In genomic region chr5:60529001-60529400, GRCh38 we compare ENCODE assay signal across 17 cellular contexts.
DNase-seq lines count a peak whose midpoint lies in the region; ATAC-seq and TF ChIP-seq lines count a peak whose summit lies in the region.
"Had no signal": no experiment of that assay in that cellular context is flagged by ENCODE, and none has a peak within 500 bp of the region (broad histone marks: within the 10 kb centered on the region; RNA-seq: fewer than 3 reads in every experiment).

No MANE protein-coding gene starts in this region.

- H3K27ac ChIP-seq in ascending aorta: peak overlapping the region; percentile 85 to 87
- H3K27ac ChIP-seq in gastroesophageal sphincter: peak overlapping the region in 3 of 4 donors; percentile 16 to 48 (median 40)
- H3K27ac ChIP-seq in tibial artery: peak overlapping the region; percentile 79 to 83
- H3K27ac ChIP-seq: 22Rv1, A549 had no signal

- H3K9me3 ChIP-seq in ascending aorta: no peaks in the 10 kb centered on the region
- H3K9me3 ChIP-seq in gastroesophageal sphincter: no peaks in the 10 kb centered on the region
- H3K9me3 ChIP-seq in tibial artery: no peaks in the 10 kb centered on the region
- H3K9me3 ChIP-seq: A549 had no signal

- intact Hi-C loops in Right ventricle myocardium superior (cut with DNase I): no loop called here
- intact Hi-C loops in Right ventricle myocardium inferior (cut with DNase I): no loop called here
- intact Hi-C loops in ascending aorta (cut with DNase I): no loop called here
- intact Hi-C loops in tibial artery (cut with DNase I; ENCODE audit: low total_unique reads): no loop called here

- 11 to 39% methylated on average over 1 to 2 of the region's 2 CpGs for WGBS in gastroesophageal sphincter (ENCODE audit: low coverage in 1 of 2), 2 donors

- no peak for TF ChIP-seq EP300 in gastroesophageal sphincter (IDR thresholded peaks at IDR 0.05)

- H3K27me3 ChIP-seq in ascending aorta: no peaks in the 10 kb centered on the region
- H3K27me3 ChIP-seq in gastroesophageal sphincter: no peaks in the 10 kb centered on the region
- no peaks in the 10 kb centered on the region for H3K27me3 ChIP-seq in tibial artery

- no peak overlapping the region for H3K4me3 ChIP-seq in ascending aorta
- H3K4me3 ChIP-seq in gastroesophageal sphincter: no peak overlapping the region
- no peak overlapping the region for H3K4me3 ChIP-seq in tibial artery
- H3K4me3 ChIP-seq: A549 had no signal

- TF ChIP-seq POLR2A in gastroesophageal sphincter (IDR thresholded peaks at IDR 0.05): no peak

- H3K36me3 ChIP-seq in ascending aorta (no peaks in the 10 kb centered on the region), gastroesophageal sphincter (no peaks in the 10 kb centered on the region), tibial artery (no peaks in the 10 kb centered on the region)

- no peak for TF ChIP-seq CTCF in ascending aorta (IDR thresholded peaks at IDR 0.05)
- no peak for TF ChIP-seq CTCF in gastroesophageal sphincter (IDR thresholded peaks at IDR 0.05)
- no peak for TF ChIP-seq CTCF in tibial artery (IDR thresholded peaks at IDR 0.05)

- no peak for DNase-seq in Right ventricle myocardium superior
- no peak for DNase-seq in Right ventricle myocardium inferior (ENCODE audit: missing footprints)
- no peak for DNase-seq in ascending aorta (ENCODE audit: low spot score in 2 of 2)
- DNase-seq in tibial artery: peak in 1 of 2 donors; percentile 35
- DNase-seq in CD1c-positive myeloid dendritic cell (ENCODE audit: extremely low spot score): no peak
- DNase-seq: AML-193; Calu3; CD8-positive, alpha-beta T cell; DMS79 treated with DMSO at 0.1 percent for 48 hours; GF-D8; GOT3; H9 had no signal

- ATAC-seq in Right ventricle myocardium superior (ENCODE audit: poor library complexity) (peak; percentile 53), Right ventricle myocardium inferior (no peak), gastroesophageal sphincter (peak; percentile 52), HG02798 (IDR thresholded peaks at IDR 0.05; ENCODE audit: poor library complexity, unreplicated experiment) (no peak), GM18502 (IDR thresholded peaks at IDR 0.05; ENCODE audit: poor library complexity, unreplicated experiment) (no peak)
- ATAC-seq: A549; CD8-positive, alpha-beta T cell had no signal

- peaks cover 4 to 18% of the 10 kb centered on the region in 2 donors for H3K4me1 ChIP-seq in ascending aorta
- peaks cover 0 to 16% (median 0%) of the 10 kb centered on the region in 3 donors for H3K4me1 ChIP-seq in gastroesophageal sphincter
- peaks cover 0 to 65% (median 14%) of the 10 kb centered on the region in 4 donors for H3K4me1 ChIP-seq in tibial artery
- H3K4me1 ChIP-seq: A549 had no signal

Comparison
In these comparisons a context has a peak if more than half of its experiments do, and no peak if none do; other contexts are left out.
1. ATAC-seq: peak in Right ventricle myocardium superior (single experiment) and gastroesophageal sphincter (single experiment); none in Right ventricle myocardium inferior (single experiment), HG02798 (single experiment) and GM18502 (single experiment).
2. Peak in every context shown above with its lines, with median percentiles within 50 percentile points of each other: H3K27ac ChIP-seq.